Comparison of ENCODE assay signal across 1 cellular context in the genomic region with DNA sequence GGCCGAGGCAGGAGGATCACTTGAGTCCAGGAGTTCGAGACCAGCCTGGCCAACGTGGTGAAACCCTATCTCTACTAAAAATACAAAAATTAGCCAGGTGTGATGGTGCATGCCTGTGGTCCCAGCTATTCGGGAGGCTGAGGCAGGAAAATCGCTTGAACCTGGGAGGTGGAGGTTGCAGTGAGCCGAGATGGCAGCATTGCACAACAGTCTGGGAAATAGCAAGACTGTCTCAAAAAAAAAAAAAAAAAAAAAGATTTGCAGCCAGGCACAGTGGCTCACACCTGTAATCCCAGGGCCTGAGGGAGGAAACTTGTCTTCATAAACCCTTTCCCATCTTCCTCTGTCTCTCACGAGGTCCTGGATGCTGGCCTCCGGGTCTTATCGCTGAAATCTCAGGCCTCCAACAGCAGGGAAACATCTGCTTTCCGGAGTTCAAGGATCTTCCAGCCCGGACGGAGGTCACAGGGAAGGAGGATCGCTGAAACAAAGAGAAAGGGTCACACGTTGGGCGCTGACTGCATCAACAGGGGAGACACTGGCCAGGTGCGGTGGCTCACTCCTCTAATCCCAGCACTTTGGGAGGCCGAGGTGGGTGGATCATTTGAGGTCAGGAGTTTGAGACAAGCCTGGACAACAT.
TF ChIP-seq lines count a peak whose summit lies in the region.

No MANE protein-coding gene starts in this region.

TF ChIP-seq in IMR-90, 13 proteins besides CTCF, POLR2A, EP300 and RAD21:
- TF ChIP-seq CEBPB (IDR thresholded peaks at IDR 0.05; ENCODE audit: low read depth, low read length) = peak; percentile 20; the same call in 1 of the 2 replicates
